Comparison of ENCODE assay signal across 8 cellular contexts in the genomic region with DNA sequence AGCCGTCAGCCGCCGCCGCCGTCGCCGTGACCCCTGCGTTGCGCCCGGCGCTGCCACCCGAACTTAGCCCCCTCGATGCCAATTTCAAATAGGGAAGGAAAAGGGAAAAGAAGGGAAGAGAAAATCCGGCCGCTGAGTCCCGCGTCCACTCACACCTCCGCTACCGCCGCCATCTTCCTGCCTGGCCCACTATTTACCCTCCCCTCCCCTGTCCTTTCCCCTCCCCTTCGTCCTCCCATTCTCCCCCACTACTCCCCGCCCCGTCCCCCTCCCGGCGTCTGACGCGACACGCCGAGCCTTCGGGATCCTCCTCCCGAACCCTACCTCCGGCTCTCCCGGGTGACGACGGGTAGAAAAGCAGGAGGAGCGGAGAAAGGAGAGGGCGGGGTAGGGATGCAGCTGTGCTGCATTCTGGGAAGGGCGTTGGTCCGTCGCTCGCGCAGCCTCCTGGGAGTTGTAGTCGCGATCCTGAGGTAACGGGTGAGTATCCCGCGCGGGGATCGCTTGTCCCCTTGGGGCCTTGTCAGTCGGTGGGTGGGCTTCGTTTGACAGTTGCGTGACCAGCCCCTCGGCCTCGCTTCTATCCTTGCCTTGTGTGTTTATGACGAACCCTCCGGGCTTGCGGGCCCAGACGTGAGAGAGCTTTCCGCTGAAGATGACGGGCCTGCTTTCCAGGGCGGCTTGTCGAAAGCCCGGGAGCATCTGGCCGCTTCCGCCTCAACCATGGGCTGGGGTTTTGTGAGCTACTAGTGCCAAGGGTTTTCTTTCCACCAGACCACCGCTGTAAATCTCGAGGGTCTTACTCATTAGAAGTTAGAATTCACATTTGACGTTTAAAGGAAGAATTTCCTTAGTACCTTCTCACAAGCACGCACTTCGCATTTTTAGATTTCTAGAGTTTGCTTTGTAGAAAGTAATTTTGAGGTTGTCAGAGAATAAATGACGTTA. TPM values are rescaled to one million over a fixed set of nuclear protein-coding genes. Genes with fewer than 3 reads are reported as not detected.
DNase-seq lines count a peak whose midpoint lies in the region; ATAC-seq and TF ChIP-seq lines count a peak whose summit lies in the region.

A gene with protein sequence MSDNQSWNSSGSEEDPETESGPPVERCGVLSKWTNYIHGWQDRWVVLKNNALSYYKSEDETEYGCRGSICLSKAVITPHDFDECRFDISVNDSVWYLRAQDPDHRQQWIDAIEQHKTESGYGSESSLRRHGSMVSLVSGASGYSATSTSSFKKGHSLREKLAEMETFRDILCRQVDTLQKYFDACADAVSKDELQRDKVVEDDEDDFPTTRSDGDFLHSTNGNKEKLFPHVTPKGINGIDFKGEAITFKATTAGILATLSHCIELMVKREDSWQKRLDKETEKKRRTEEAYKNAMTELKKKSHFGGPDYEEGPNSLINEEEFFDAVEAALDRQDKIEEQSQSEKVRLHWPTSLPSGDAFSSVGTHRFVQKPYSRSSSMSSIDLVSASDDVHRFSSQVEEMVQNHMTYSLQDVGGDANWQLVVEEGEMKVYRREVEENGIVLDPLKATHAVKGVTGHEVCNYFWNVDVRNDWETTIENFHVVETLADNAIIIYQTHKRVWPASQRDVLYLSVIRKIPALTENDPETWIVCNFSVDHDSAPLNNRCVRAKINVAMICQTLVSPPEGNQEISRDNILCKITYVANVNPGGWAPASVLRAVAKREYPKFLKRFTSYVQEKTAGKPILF (minus strand): TSS at position 195 of the 948 bp plus-strand sequence. CDS start 422 bp downstream, outside the sequence.
A gene (plus strand): TSS at position 457 of the 948 bp plus-strand sequence.

- H3K23ac ChIP-seq in IMR-90 (ENCODE audit: low read depth, low read length) = peak within 1 kb of the TSS; percentile 93

- ATAC-seq in GM21528 (IDR thresholded peaks at IDR 0.05; ENCODE audit: low FRiP score, unreplicated experiment) (peak; percentile 87), IMR-90 (ENCODE audit: low read depth) (peak; percentile 97)

- WGBS in IMR-90 (ENCODE audit: extremely low coverage in 2 of 2, insufficient read length in 1 of 2), 2 experiments = 0% methylated on average over 4 of the region's 71 CpGs; no CpG with 5 or more reads in 1 of the 2 experiments

- peaks cover 3% of the 10 kb centered on the region; the same call in 1 of the 2 replicates for H4K20me1 ChIP-seq in IMR-90 (ENCODE audit: insufficient read depth, low read length)

- H2BK15ac ChIP-seq in IMR-90 (ENCODE audit: low read depth, low read length) = peak within 1 kb of the TSS; percentile 82; the same call in 2 of the 3 replicates

- no peak for TF ChIP-seq CTCF in IMR-90 (conservative IDR thresholded peaks at IDR 0.05; ENCODE audit: low read depth, low read length)

- no peaks in the 10 kb centered on the region for H3K36me3 ChIP-seq in IMR-90 (ENCODE audit: control insufficient read depth, insufficient read depth, low read length)

- dilution Hi-C loops in IMR-90 (cut with HindIII; ENCODE audit: low sequenced_read_pairs, unreplicated experiment) = no loop called here

- peak within 1 kb of the TSS; percentile 97 for H2AK9ac ChIP-seq in IMR-90 (replicated peaks; ENCODE audit: low read depth, low read length, poor library complexity)

- no peaks in the 10 kb centered on the region for H3K27me3 ChIP-seq in IMR-90 (ENCODE audit: control insufficient read depth, insufficient read depth, low read length)
- no peaks in the 10 kb centered on the region for H3K27me3 ChIP-seq in mononuclear cell (ENCODE audit: insufficient read depth, low read length)

- CTCF ChIA-PET in IMR-90 (lab: Yijun Ruan, JAX) = no interaction called here

- H2BK20ac ChIP-seq in IMR-90 (ENCODE audit: low read depth, low read length) = peak within 1 kb of the TSS; percentile 65; the same call in 1 of the 2 replicates

- H3K56ac ChIP-seq in IMR-90 (ENCODE audit: extremely low read depth, insufficient read depth, low read length) = peak within 1 kb of the TSS; percentile 87

- H3K27ac ChIP-seq in IMR-90 (ENCODE audit: insufficient read depth, low read length) = peak within 1 kb of the TSS; percentile 96

- H3K4me1 ChIP-seq in IMR-90 (ENCODE audit: control insufficient read depth, insufficient read depth, low read length) (no peaks in the 10 kb centered on the region), mononuclear cell (ENCODE audit: insufficient read depth, low read length) (peaks cover 46% of the 10 kb centered on the region)

- in situ Hi-C loops in IMR-90 (cut with MboI; ENCODE audit: low sequenced_read_pairs) = no loop called here

- H4K91ac ChIP-seq in IMR-90 (ENCODE audit: insufficient read depth, low read depth, low read length) = peak within 1 kb of the TSS; percentile 92

- peak within 1 kb of the TSS; percentile 98 for H2AFZ ChIP-seq in IMR-90 (replicated peaks; ENCODE audit: low read length, poor library complexity)

- peak within 1 kb of the TSS; percentile 92 for H3K9ac ChIP-seq in IMR-90 (ENCODE audit: low read depth, low read length)

- H3K18ac ChIP-seq in IMR-90 (ENCODE audit: low read depth, low read length) = peak within 1 kb of the TSS; percentile 86

- H3K4me3 ChIP-seq in IMR-90 (ENCODE audit: insufficient read depth, low read depth, low read length) (peak within 1 kb of the TSS; percentile 88), mononuclear cell (ENCODE audit: low read length) (peak within 1 kb of the TSS; percentile 85)

- peak within 1 kb of the TSS; percentile 91 to 96 for H4K8ac ChIP-seq in IMR-90 (ENCODE audit: low read depth in 2 of 2, low read length in 2 of 2)

- DNase-seq in DMS 273 (lab: John Stamatoyannopoulos, UW; ENCODE audit: unreplicated experiment) (peak; percentile 99), IMR-90 (peak; percentile 98), OCI-M1 (lab: John Stamatoyannopoulos, UW) (peak; percentile 98), activated T-cell treated with anti-CD3 and anti-CD28 coated beads for 24 hours (ENCODE audit: low read depth) (peak; percentile 95), epidermal melanocyte (ENCODE audit: insufficient read length, low spot score) (peak; percentile 95)
- DNase-seq in stimulated activated CD8-positive, alpha-beta memory T cell treated with anti-CD3 and anti-CD28 coated beads, Interleukin-4, amount 100 ng/mL, for 1 hour (ENCODE audit: low read depth in 2 of 2, low spot score in 1 of 2) = peak; percentile 79 to 86

- H2BK120ac ChIP-seq in IMR-90 (ENCODE audit: low read depth, low read length) = peak within 1 kb of the TSS; percentile 91; the same call in 1 of the 2 replicates

- peak within 1 kb of the TSS; percentile 80 for H2AK5ac ChIP-seq in IMR-90 (ENCODE audit: low read depth, low read length)

- H2BK5ac ChIP-seq in IMR-90 (ENCODE audit: low read depth, low read length, poor library complexity, severe bottlenecking) = peak within 1 kb of the TSS; percentile 92

- H4K5ac ChIP-seq in IMR-90 (ENCODE audit: low read depth, low read length) = peak within 1 kb of the TSS; percentile 89

- intact Hi-C loops in IMR-90 (cut with micrococcal nuclease) = loop anchor here (1.0 to 2.0 kb wide), 4 partner anchors 55 to 173 kb away; no protein-coding TSS in a partner anchor

- H3K4ac ChIP-seq in IMR-90 (ENCODE audit: low read depth, low read length) = peak within 1 kb of the TSS; percentile 93

- H3K9me3 ChIP-seq in IMR-90 (ENCODE audit: control insufficient read depth, insufficient read depth, low read length) = no peaks in the 10 kb centered on the region
- no peaks in the 10 kb centered on the region for H3K9me3 ChIP-seq in mononuclear cell (ENCODE audit: low read depth, low read length)

- no peaks in the 10 kb centered on the region for H3K9me1 ChIP-seq in IMR-90 (ENCODE audit: insufficient read depth, low read length)

- TSS peak; percentile 53 for BruUV-seq in IMR-90 (replicated peaks; lab: Mats Ljungman, UMichigan)

- peak; percentile 89 for TF ChIP-seq POLR2A in IMR-90 (IDR thresholded peaks at IDR 0.05; ENCODE audit: low read depth, low read length)

- POLR2A ChIA-PET in IMR-90 (lab: Charles Lee; ENCODE audit: unreplicated experiment) = no interaction called here

- peaks cover 6 to 55% of the 10 kb centered on the region in 2 experiments for H3K79me1 ChIP-seq in IMR-90 (ENCODE audit: low read depth in 1 of 2, low read length in 2 of 2)

- H3K14ac ChIP-seq in IMR-90 (replicated peaks; ENCODE audit: low read depth, low read length) = peak within 1 kb of the TSS; percentile 93

- no peak for TF ChIP-seq RAD21 in IMR-90 (IDR thresholded peaks at IDR 0.05; ENCODE audit: low read length)

- H3K4me2 ChIP-seq in IMR-90 (ENCODE audit: low read depth, low read length) = peak within 1 kb of the TSS; percentile 86

TF ChIP-seq in IMR-90, 13 proteins besides CTCF, POLR2A, EP300 and RAD21 (continues in another document):
- TF ChIP-seq, protein P1, sequence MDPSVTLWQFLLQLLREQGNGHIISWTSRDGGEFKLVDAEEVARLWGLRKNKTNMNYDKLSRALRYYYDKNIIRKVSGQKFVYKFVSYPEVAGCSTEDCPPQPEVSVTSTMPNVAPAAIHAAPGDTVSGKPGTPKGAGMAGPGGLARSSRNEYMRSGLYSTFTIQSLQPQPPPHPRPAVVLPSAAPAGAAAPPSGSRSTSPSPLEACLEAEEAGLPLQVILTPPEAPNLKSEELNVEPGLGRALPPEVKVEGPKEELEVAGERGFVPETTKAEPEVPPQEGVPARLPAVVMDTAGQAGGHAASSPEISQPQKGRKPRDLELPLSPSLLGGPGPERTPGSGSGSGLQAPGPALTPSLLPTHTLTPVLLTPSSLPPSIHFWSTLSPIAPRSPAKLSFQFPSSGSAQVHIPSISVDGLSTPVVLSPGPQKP (IDR thresholded peaks at IDR 0.05; ENCODE audit: borderline replicate concordance, low read depth, low read length) = no peak
- no peak for TF ChIP-seq RCOR1 (IDR thresholded peaks at IDR 0.05; ENCODE audit: insufficient replicate concordance, low read length)
- TF ChIP-seq SMC3 (IDR thresholded peaks at IDR 0.05; ENCODE audit: low read depth, low read length) = no peak
- TF ChIP-seq NFE2L2 (IDR thresholded peaks at IDR 0.05; ENCODE audit: low read depth, low read length) = no peak
- TF ChIP-seq FOS (IDR thresholded peaks at IDR 0.05; ENCODE audit: low read depth, low read length) = no peak
- no peak for TF ChIP-seq MAFK (IDR thresholded peaks at IDR 0.05; ENCODE audit: low read depth, low read length)
- no peak for TF ChIP-seq RFX5 (IDR thresholded peaks at IDR 0.05; ENCODE audit: low read depth, low read length)
- 0 out of 2 replicates have a peak, but pooled peaks have one; percentile 74 for TF ChIP-seq CHD1 (IDR thresholded peaks at IDR 0.05; ENCODE audit: low read depth, low read length)
- peak; percentile 98 for TF ChIP-seq MAZ (IDR thresholded peaks at IDR 0.05; ENCODE audit: borderline replicate concordance, low read depth, low read length)

RNA-seq across cellular contexts. Expression of the first gene that starts in this region (rescaled TPM):
- total RNA-seq in IMR-90 (2012; rRNA removed) (7.2 and 10.3 TPM in 2 replicates), mononuclear cell (53.0 TPM)
- 6.0 and 7.2 TPM in 2 replicates for polyA plus RNA-seq in IMR-90 (2012; rRNA removed)
- polyA plus RNA-seq in IMR-90 (2012; cell fraction: cytosol; rRNA removed) = 2.3 and 2.7 TPM in 2 replicates
- 2.8 and 5.9 TPM in 2 replicates for polyA plus RNA-seq in IMR-90 (2012; cell fraction: nucleus; rRNA removed; ENCODE audit: low replicate concordance)

RNA-seq across cellular contexts. Expression of the second gene that starts in this region (rescaled TPM):
- total RNA-seq in IMR-90 (2012; rRNA removed) = 24.4 and 34.2 TPM in 2 replicates
- polyA plus RNA-seq in IMR-90 (2012; rRNA removed) = 9.6 and 10.4 TPM in 2 replicates
- polyA plus RNA-seq in IMR-90 (2012; cell fraction: cytosol; rRNA removed) = 0.56 and 1.00 TPM in 2 replicates
- 2.3 and 23.9 TPM in 2 replicates for polyA plus RNA-seq in IMR-90 (2012; cell fraction: nucleus; rRNA removed; ENCODE audit: low replicate concordance)
- 25.7 TPM for total RNA-seq in mononuclear cell

Comparison
In these comparisons a context has a peak if more than half of its experiments do, and no peak if none do; other contexts are left out.
1. Peak in every context shown above with its lines: DNase-seq, ATAC-seq, H3K4me3 ChIP-seq and H3K27ac ChIP-seq.